1 cellular context compared by ENCODE assay signal in genomic region chr3:13470894-13471574, GRCh38.
A peak's percentile ranks its signal among the peaks of the same experiment; 100 is the strongest.
TF ChIP-seq lines count a peak whose summit lies in the region.

No MANE protein-coding gene starts in this region.

TF ChIP-seq in HepG2, 621 proteins besides CTCF, POLR2A, EP300 and RAD21 (continued from another document):
- peak; percentile 68; the same call in 1 of the 2 replicates for TF ChIP-seq UBTF (CRISPR knock-in tag; IDR thresholded peaks at IDR 0.05)
- peak; percentile 96 for TF ChIP-seq DPF2 (CRISPR knock-in tag; IDR thresholded peaks at IDR 0.05; ENCODE audit: borderline replicate concordance, low read depth)
- peak; percentile 85 for TF ChIP-seq YEATS4 (CRISPR knock-in tag; IDR thresholded peaks at IDR 0.05; ENCODE audit: borderline replicate concordance)
- 0 out of 2 replicates have a peak, but pooled peaks have one; percentile 89 for TF ChIP-seq THAP7 (CRISPR knock-in tag; IDR thresholded peaks at IDR 0.05)
- TF ChIP-seq ZNF414 (CRISPR knock-in tag; IDR thresholded peaks at IDR 0.05) = peak; percentile 91; the same call in 1 of the 2 replicates
- peak; percentile 83 for TF ChIP-seq JUN (CRISPR knock-in tag; IDR thresholded peaks at IDR 0.05)
- peak; percentile 39; the same call in 1 of the 2 replicates for TF ChIP-seq ATF2 (CRISPR knock-in tag; IDR thresholded peaks at IDR 0.05)
- peak; percentile 60; the same call in 1 of the 2 replicates for TF ChIP-seq NCOR1 (IDR thresholded peaks at IDR 0.05; ENCODE audit: borderline replicate concordance, low read length)
- TF ChIP-seq NCOA1 (CRISPR knock-in tag; IDR thresholded peaks at IDR 0.05) = peak; percentile 87; the same call in 1 of the 2 replicates
- TF ChIP-seq BCL6 (CRISPR knock-in tag; IDR thresholded peaks at IDR 0.05) = peak; percentile 67
- TF ChIP-seq ZBTB7A (CRISPR knock-in tag; IDR thresholded peaks at IDR 0.05) = no peak
- TF ChIP-seq FOSL1 (CRISPR knock-in tag; IDR thresholded peaks at IDR 0.05; ENCODE audit: borderline replicate concordance) = no peak
- peak; percentile 95 for TF ChIP-seq TBX2 (CRISPR knock-in tag; IDR thresholded peaks at IDR 0.05; ENCODE audit: borderline replicate concordance)
- TF ChIP-seq HIVEP1 (CRISPR knock-in tag; IDR thresholded peaks at IDR 0.05) = peak; percentile 92
- 0 out of 2 replicates have a peak, but pooled peaks have one; percentile 52 for TF ChIP-seq KDM3A (CRISPR knock-in tag; IDR thresholded peaks at IDR 0.05; ENCODE audit: low read depth)
- TF ChIP-seq KMT2B (CRISPR knock-in tag; IDR thresholded peaks at IDR 0.05) = peak; percentile 82
- 0 out of 2 replicates have a peak, but pooled peaks have one; percentile 52 for TF ChIP-seq ZNF616 (CRISPR knock-in tag; IDR thresholded peaks at IDR 0.05; ENCODE audit: low read depth)
- TF ChIP-seq SMARCC2 (IDR thresholded peaks at IDR 0.05) = 0 out of 2 replicates have a peak, but pooled peaks have one; percentile 15
- TF ChIP-seq ZNF710 (CRISPR knock-in tag; IDR thresholded peaks at IDR 0.05; ENCODE audit: borderline replicate concordance) = peak; percentile 93
- TF ChIP-seq ZNF709 (CRISPR knock-in tag; IDR thresholded peaks at IDR 0.05) = peak; percentile 60; the same call in 1 of the 2 replicates
- peak; percentile 42; the same call in 1 of the 2 replicates for TF ChIP-seq ZFY (CRISPR knock-in tag; IDR thresholded peaks at IDR 0.05)
- TF ChIP-seq THRA (CRISPR knock-in tag; IDR thresholded peaks at IDR 0.05; ENCODE audit: borderline replicate concordance) = peak; percentile 66; the same call in 1 of the 2 replicates
- no peak for TF ChIP-seq CBX2 (IDR thresholded peaks at IDR 0.05; ENCODE audit: low read depth, low read length)
- TF ChIP-seq CBX2 (CRISPR knock-in tag; IDR thresholded peaks at IDR 0.05; ENCODE audit: low read depth) = no peak
- TF ChIP-seq ZMYM4 (CRISPR knock-in tag; IDR thresholded peaks at IDR 0.05) = peak; percentile 82
- TF ChIP-seq ZNF350 (CRISPR knock-in tag; IDR thresholded peaks at IDR 0.05; ENCODE audit: borderline replicate concordance, low read depth) = peak; percentile 94; the same call in 1 of the 2 replicates
- peak; percentile 96 for TF ChIP-seq ZNF280D (CRISPR knock-in tag; IDR thresholded peaks at IDR 0.05)
- TF ChIP-seq ATF4 (CRISPR knock-in tag; IDR thresholded peaks at IDR 0.05) = peak in 1 of 2 experiments; percentile 72; a peak in 2 of 4 replicates
- no peak for TF ChIP-seq ZNF761 (CRISPR knock-in tag; conservative IDR thresholded peaks at IDR 0.05)
- no peak for TF ChIP-seq ZNF891 (CRISPR knock-in tag; IDR thresholded peaks at IDR 0.05)
- TF ChIP-seq CREB1 (IDR thresholded peaks at IDR 0.05) = peak; percentile 78
- peak; percentile 80 for TF ChIP-seq CREB1 (CRISPR knock-in tag; IDR thresholded peaks at IDR 0.05)
- TF ChIP-seq MNT (IDR thresholded peaks at IDR 0.05) = peak; percentile 68
- peak; percentile 24; the same call in 1 of the 2 replicates for TF ChIP-seq ZNF143 (CRISPR knock-in tag; IDR thresholded peaks at IDR 0.05)
- TF ChIP-seq FOXP4 (CRISPR knock-in tag; IDR thresholded peaks at IDR 0.05) = peak; percentile 99
